Comparison of ENCODE assay signal across 9 cellular contexts in genomic region chr9:84404095-84404686, GRCh38.
DNase-seq lines count a peak whose midpoint lies in the region; ATAC-seq and TF ChIP-seq lines count a peak whose summit lies in the region.
"Had no signal": no experiment of that assay in that cellular context is flagged by ENCODE, and none has a peak within 500 bp of the region (broad histone marks: within the 10 kb centered on the region; RNA-seq: fewer than 3 reads in every experiment).

No MANE protein-coding gene starts in this region.

- no peaks in the 10 kb centered on the region for H3K4me1 ChIP-seq in osteoblast (ENCODE audit: insufficient read depth, low read length)

- H3K4me2 ChIP-seq in osteoblast (ENCODE audit: insufficient read depth, low read length), result no peak overlapping the region

- no peak overlapping the region for H2AFZ ChIP-seq in osteoblast (ENCODE audit: low read length)

- no peaks in the 10 kb centered on the region for H3K27me3 ChIP-seq in osteoblast (ENCODE audit: insufficient read depth, low read length)

- TF ChIP-seq CTCF in osteoblast (IDR thresholded peaks at IDR 0.05; ENCODE audit: extremely low read depth, low read depth, low read length), result peak; percentile 65

- DNase-seq in NCI-H2081 (lab: John Stamatoyannopoulos, UW), result peak; percentile 0 to 4
- no peak for DNase-seq in NCI-H2081 treated with DMSO at 0.1 percent for 48 hours (lab: John Stamatoyannopoulos, UW)
- DNase-seq in Kasumi-1 (lab: John Stamatoyannopoulos, UW), result peak; percentile 15 to 23
- peak; percentile 46 for DNase-seq in dermis blood vessel endothelial cell
- peak; percentile 88 for DNase-seq in osteoblast (ENCODE audit: insufficient read length, low spot score, missing footprints)
- DNase-seq in pons (ENCODE audit: low spot score), result no peak
- no peak for DNase-seq in inferior parietal cortex (ENCODE audit: extremely low spot score)

- no peak overlapping the region for H3K27ac ChIP-seq in osteoblast (ENCODE audit: low read depth, low read length)
- H3K27ac ChIP-seq: epithelial cell of prostate had no signal

- no peak for ATAC-seq in GM21619 (IDR thresholded peaks at IDR 0.05; ENCODE audit: unreplicated experiment)

- no peak overlapping the region for H3K4me3 ChIP-seq in osteoblast (ENCODE audit: insufficient read depth, low read length)

- no peaks in the 10 kb centered on the region for H4K20me1 ChIP-seq in osteoblast (ENCODE audit: insufficient read depth, low read length)

- H3K36me3 ChIP-seq in osteoblast (ENCODE audit: insufficient read depth, low read length), result no peaks in the 10 kb centered on the region

- no peaks in the 10 kb centered on the region for H3K79me2 ChIP-seq in osteoblast (ENCODE audit: insufficient read depth, low read length)

- no peaks in the 10 kb centered on the region for H3K9me3 ChIP-seq in osteoblast (ENCODE audit: low read depth, low read length)

Comparison
In these comparisons a context has a peak if more than half of its experiments do, and no peak if none do; other contexts are left out.
1. DNase-seq: peak in NCI-H2081 (2 of 2), Kasumi-1 (2 of 2), dermis blood vessel endothelial cell (single experiment) and osteoblast (single experiment); none in NCI-H2081 treated with DMSO at 0.1 percent for 48 hours (single experiment), pons (single experiment) and inferior parietal cortex (single experiment).